ENCODE assay signal across 22 cellular contexts in genomic region chr9:137823986-137824771, GRCh38. TPM values are rescaled to one million over a fixed set of nuclear protein-coding genes. Genes with fewer than 3 reads are reported as not detected.
DNase-seq lines count a peak whose midpoint lies in the region; ATAC-seq, FAIRE-seq and TF ChIP-seq lines count a peak whose summit lies in the region.
"Had no signal": no experiment of that assay in that cellular context is flagged by ENCODE, and none has a peak within 500 bp of the region (broad histone marks: within the 10 kb centered on the region; RNA-seq: fewer than 3 reads in every experiment).

No MANE protein-coding gene starts in this region.

- no peak overlapping the region for H2AFZ ChIP-seq in K562 (ENCODE audit: low read depth, low read length)
- H2AFZ ChIP-seq: GM23248 had no signal

- H3K9me1 ChIP-seq in K562 (ENCODE audit: control insufficient read depth, insufficient read depth, low read length) = no peaks in the 10 kb centered on the region

- no peak for TF ChIP-seq POLR2A in K562 (conservative IDR thresholded peaks at IDR 0.05)

- intact Hi-C loops in K562 (cut with micrococcal nuclease) = no loop called here

- no peak overlapping the region for H3K4me3 ChIP-seq in K562
- H3K4me3 ChIP-seq in WERI-Rb-1 (ENCODE audit: low read depth, low read length) = no peak overlapping the region
- H3K4me3 ChIP-seq: GM23248 had no signal

- H3K4me1 Mint-ChIP-seq in T-helper 2 cell treated with Interferon-gamma antibody and Interleukin-4, amounts not matched to agents 5 μg/mL and 100 μg/mL, for 36 hours (ENCODE audit: low read depth) = no peaks in the 10 kb centered on the region
- peaks cover 14 to 28% (median 23%) of the 10 kb centered on the region in 3 donors for H3K4me1 Mint-ChIP-seq in naive B cell

- FAIRE-seq in K562 (lab: Jason Lieb, UNC) = no peak
- FAIRE-seq: D721Med had no signal

- TF ChIP-seq RAD21 in K562 (CRISPR knock-in tag; conservative IDR thresholded peaks at IDR 0.05 in 1 of 2, IDR thresholded peaks at IDR 0.05 in 1 of 2) = no peak

- H3K4me3 Mint-ChIP-seq in T-helper 2 cell treated with Interferon-gamma antibody and Interleukin-4, amounts not matched to agents 5 μg/mL and 100 μg/mL, for 36 hours = no peak overlapping the region
- H3K4me3 Mint-ChIP-seq in naive B cell = no peak overlapping the region
- H3K4me3 Mint-ChIP-seq: CD8-positive, alpha-beta memory T cell had no signal

- no TSS peak for BruUV-seq in K562 (replicated peaks; lab: Mats Ljungman, UMichigan)

- H3K9ac ChIP-seq in K562 (ENCODE audit: insufficient read depth in 1 of 2, low read depth in 2 of 2, low read length in 2 of 2) = no peak overlapping the region
- H3K9ac ChIP-seq: GM23248 had no signal

- H3K9me3 Mint-ChIP-seq in T-helper 2 cell treated with Interferon-gamma antibody and Interleukin-4, amounts not matched to agents 5 μg/mL and 100 μg/mL, for 36 hours = peaks cover 5% of the 10 kb centered on the region
- peaks cover 0 to 3% (median 0%) of the 10 kb centered on the region in 7 donors for H3K9me3 Mint-ChIP-seq in naive B cell
- H3K9me3 Mint-ChIP-seq: CD8-positive, alpha-beta memory T cell had no signal

- H3K4me1 ChIP-seq in K562 (replicated peaks in 1 of 2; ENCODE audit: control insufficient read depth in 2 of 2, insufficient read depth in 2 of 2, low read length in 2 of 2) = no peaks in the 10 kb centered on the region

- peaks cover 46% of the 10 kb centered on the region; the same call in 2 of the 3 replicates for H3K36me3 ChIP-seq in K562 (ENCODE audit: control insufficient read depth, insufficient read depth, low read length)
- H3K36me3 ChIP-seq in WERI-Rb-1 = peaks cover 55% of the 10 kb centered on the region

- POLR2A ChIA-PET in K562 (lab: Yijun Ruan, JAX) = interaction anchor here (0.6 kb wide), 1 partner anchor 51 kb away, joined by 3 read pairs; no protein-coding TSS in a partner anchor

- no peak overlapping the region for H3K27ac ChIP-seq in K562 (ENCODE audit: extremely low read depth, low read depth, low read length)
- no peak overlapping the region for H3K27ac ChIP-seq in WERI-Rb-1
- H3K27ac ChIP-seq: 22Rv1, GM23248, RWPE1 had no signal

- no peaks in the 10 kb centered on the region; the same call in 1 of the 2 replicates for H3K9me3 ChIP-seq in K562 (replicated peaks; ENCODE audit: control insufficient read depth, insufficient read depth, low read depth, low read length)
- peaks cover 2% of the 10 kb centered on the region for H3K9me3 ChIP-seq in WERI-Rb-1 (ENCODE audit: severe bottlenecking)

- H3K79me2 ChIP-seq in K562 (ENCODE audit: control insufficient read depth, insufficient read depth, low read length) = no peaks in the 10 kb centered on the region

- H3K4me2 ChIP-seq in K562 (ENCODE audit: insufficient read depth, low read length) = no peak overlapping the region

- H3K27me3 ChIP-seq in K562 (ENCODE audit: control insufficient read depth in 2 of 2, insufficient read depth in 2 of 2, low read length in 2 of 2) (no peaks in the 10 kb centered on the region), WERI-Rb-1 (ENCODE audit: insufficient read depth, low read depth, severe bottlenecking) (no peaks in the 10 kb centered on the region)

- ATAC-seq in K562 (no peak), naive B cell (ENCODE audit: low read depth in 2 of 2) (no peak)
- ATAC-seq in activated CD4-positive, CD25-positive, alpha-beta regulatory T cell treated with anti-CD3 and anti-CD28 coated beads, Interleukin-2, amount 50 U/mL, for 24 hours = no peak
- ATAC-seq: HCT116 had no signal

- no peak for DNase-seq in T-helper 2 cell treated with Interferon-gamma antibody and Interleukin-4, amounts not matched to agents 5 μg/mL and 100 μg/mL, for 36 hours (ENCODE audit: low spot score)
- DNase-seq in T-helper 2 cell = no peak
- peak; percentile 11 for DNase-seq in G401 (ENCODE audit: low spot score)
- no peak for DNase-seq in K562 (ENCODE audit: extremely low read depth in 1 of 4, low spot score in 3 of 4)
- no peak for DNase-seq in naive B cell
- no peak for DNase-seq in WERI-Rb-1
- no peak for DNase-seq in NCI-H2171 (lab: John Stamatoyannopoulos, UW)
- DNase-seq: CD8-positive, alpha-beta memory T cell; DMS79; GM23248; MV-4-11; NCI-H1417; NCI-H187 treated with DMSO at 0.1 percent for 48 hours; NCI-H2171 treated with DMSO at 0.1 percent for 48 hours; NCI-H510A; NCI-H774 had no signal

- in situ Hi-C loops in G401 (cut with HindIII; ENCODE audit: low sequenced_read_pairs) = no loop called here
- in situ Hi-C loops in K562 (cut with MboI) = no loop called here

- peaks cover 58% of the 10 kb centered on the region for H3K36me3 Mint-ChIP-seq in T-helper 2 cell treated with Interferon-gamma antibody and Interleukin-4, amounts not matched to agents 5 μg/mL and 100 μg/mL, for 36 hours (ENCODE audit: low read depth)
- H3K36me3 Mint-ChIP-seq in naive B cell = peaks cover 25 to 36% of the 10 kb centered on the region in 2 donors

- TF ChIP-seq CTCF in K562 (IDR thresholded peaks at IDR 0.05 in 2 of 3, conservative IDR thresholded peaks at IDR 0.05 in 1 of 3; ENCODE audit: insufficient read depth in 2 of 3, low read depth in 1 of 3, low read length in 3 of 3) (no peak), WERI-Rb-1 (IDR thresholded peaks at IDR 0.05; ENCODE audit: low read depth, low read length) (no peak)

- 0 out of 2 replicates have a peak, but pooled peaks cover 3% of the 10 kb centered on the region for H4K20me1 ChIP-seq in K562 (replicated peaks; ENCODE audit: control insufficient read depth, insufficient read depth, low read length)

- WGBS in K562 (ENCODE audit: insufficient coverage, low coverage, missing lambda C conversion rate) = 88% methylated on average over 10 of the region's 10 CpGs

- CTCF ChIA-PET in K562 (lab: Yijun Ruan, JAX; ENCODE audit: low intra/inter-chr PET ratio) = no interaction called here

- no peak for TF ChIP-seq EP300 in K562 (IDR thresholded peaks at IDR 0.05; ENCODE audit: low read length)

- peak overlapping the region; percentile 24 for H3K27ac Mint-ChIP-seq in T-helper 2 cell treated with Interferon-gamma antibody and Interleukin-4, amounts not matched to agents 5 μg/mL and 100 μg/mL, for 36 hours
- H3K27ac Mint-ChIP-seq in naive B cell = peak overlapping the region; percentile 9 to 96 (median 92)

- no peaks in the 10 kb centered on the region for H3K27me3 Mint-ChIP-seq in T-helper 2 cell treated with Interferon-gamma antibody and Interleukin-4, amounts not matched to agents 5 μg/mL and 100 μg/mL, for 36 hours (ENCODE audit: low read depth)
- no peaks in the 10 kb centered on the region for H3K27me3 Mint-ChIP-seq in naive B cell

TF ChIP-seq in K562, 482 proteins besides CTCF, POLR2A, EP300 and RAD21 (continues in another document):
- TF ChIP-seq ZSCAN29 (IDR thresholded peaks at IDR 0.05) = no peak
- TF ChIP-seq, protein P1, sequence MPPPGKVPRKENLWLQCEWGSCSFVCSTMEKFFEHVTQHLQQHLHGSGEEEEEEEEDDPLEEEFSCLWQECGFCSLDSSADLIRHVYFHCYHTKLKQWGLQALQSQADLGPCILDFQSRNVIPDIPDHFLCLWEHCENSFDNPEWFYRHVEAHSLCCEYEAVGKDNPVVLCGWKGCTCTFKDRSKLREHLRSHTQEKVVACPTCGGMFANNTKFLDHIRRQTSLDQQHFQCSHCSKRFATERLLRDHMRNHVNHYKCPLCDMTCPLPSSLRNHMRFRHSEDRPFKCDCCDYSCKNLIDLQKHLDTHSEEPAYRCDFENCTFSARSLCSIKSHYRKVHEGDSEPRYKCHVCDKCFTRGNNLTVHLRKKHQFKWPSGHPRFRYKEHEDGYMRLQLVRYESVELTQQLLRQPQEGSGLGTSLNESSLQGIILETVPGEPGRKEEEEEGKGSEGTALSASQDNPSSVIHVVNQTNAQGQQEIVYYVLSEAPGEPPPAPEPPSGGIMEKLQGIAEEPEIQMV (tag; conservative IDR thresholded peaks at IDR 0.05; ENCODE audit: low read depth) = no peak
- peak; percentile 62 for TF ChIP-seq C11orf30 (IDR thresholded peaks at IDR 0.05; ENCODE audit: low read depth)

RNA-seq across cellular contexts. Expression of gene CACNA1B, which starts 53.4 kb away (rescaled TPM):
- 1.8 and 1.9 TPM in 2 replicates for total RNA-seq in G401 (2014; rRNA removed; shearing (Covaris generic))
- 0.19 and 0.35 TPM in 2 replicates for total RNA-seq in K562 (2011; cell fraction: chromatin; rRNA removed; ENCODE audit: low replicate concordance)
- total RNA-seq in K562 (2011; cell fraction: nucleolus; rRNA removed) = 0.13 and 0.17 TPM in 2 replicates
- 0.22 TPM in 1 of 2 replicates, not detected in the other for total RNA-seq in K562 (2011; cell fraction: nucleoplasm; rRNA removed)
- total RNA-seq in K562 (2014; rRNA removed) = 0.04 TPM in 1 of 2 replicates, not detected in the other
- not detected in 2 replicates for total RNA-seq in K562 (2014; rRNA removed; fragmentation: Illumina TruSeq; extraction: Trizol)
- total RNA-seq in K562 (2015; rRNA removed; fragmentation: Illumina TruSeq; extraction: Trizol) = not detected in 2 replicates
- 0.02 and 0.04 TPM in 2 replicates for total RNA-seq in K562 (2021)
- 0.04 TPM in 1 of 2 replicates, not detected in the other for polyA plus RNA-seq in K562 (2011; rRNA removed)
- 0.01 TPM in 2 replicates for polyA plus RNA-seq in K562 (2011; cell fraction: cytosol; rRNA removed)
- polyA plus RNA-seq in K562 (2011; cell fraction: nucleus; rRNA removed) = 0.04 and 0.14 TPM in 2 replicates
- 0.01 and 0.10 TPM in 2 replicates for polyA plus RNA-seq in K562 (2012)
- polyA plus RNA-seq in K562 (2014; fragmentation: Illumina TruSeq; extraction: Trizol) = 0.03 TPM in 1 of 2 replicates, not detected in the other
- not detected for polyA plus RNA-seq in K562 (2014; fragmentation: Nextera tagmentation; extraction: Ambion mirVana)
- 0.01 TPM in 1 of 2 replicates, not detected in the other for polyA plus RNA-seq in K562 (2014; rRNA removed)
- 0.03 TPM in 1 of 2 replicates, not detected in the other for polyA minus RNA-seq in K562 (2011; rRNA and poly(A)+ RNA removed)
- not detected in 2 replicates for polyA minus RNA-seq in K562 (2011; cell fraction: cytosol; rRNA and poly(A)+ RNA removed)
- polyA minus RNA-seq in K562 (2011; cell fraction: nucleus; rRNA and poly(A)+ RNA removed) = under 0.01 and 0.11 TPM in 2 replicates
- not detected for polyA plus RNA-seq in naive B cell (ENCODE audit: low read depth in 6 of 6)
- total RNA-seq: CD8-positive, alpha-beta memory T cell; GM23248; HT-29 had no signal
- polyA plus RNA-seq: CD8-positive, alpha-beta memory T cell; GM23248 had no signal
